In the genomic region with DNA sequence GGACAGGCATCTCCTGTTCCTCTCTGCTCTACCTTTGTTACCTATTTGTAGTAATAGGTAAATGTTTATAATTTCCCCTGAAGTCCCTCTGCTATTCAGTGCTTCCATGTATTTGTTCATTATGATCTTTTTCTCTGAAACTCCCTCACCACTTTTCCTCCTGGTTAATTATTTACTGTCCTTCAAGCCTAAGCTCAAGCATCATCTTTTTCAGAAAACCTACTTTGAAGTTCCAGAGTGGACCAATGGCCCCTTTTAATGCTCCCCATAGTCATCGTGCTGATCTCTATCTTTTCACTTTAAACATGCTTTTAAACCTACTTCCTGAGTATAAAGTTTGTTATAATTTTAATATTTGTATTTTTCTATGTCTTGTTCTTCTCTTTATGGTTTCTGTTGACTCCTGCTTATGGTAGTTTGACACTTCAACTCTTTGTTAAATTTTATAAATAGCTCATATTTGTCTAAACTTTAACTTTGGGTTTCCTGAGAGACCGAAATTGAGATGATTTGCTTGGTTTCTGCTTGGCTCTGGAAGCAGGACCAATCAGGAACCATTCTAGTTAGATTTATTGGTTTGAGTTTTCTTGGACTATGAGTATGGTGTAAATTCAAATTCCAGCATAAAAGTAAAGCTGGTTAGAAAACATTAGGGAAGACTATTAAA, we compare ENCODE assay signal across 2 cellular contexts. TPM values are rescaled to one million over a fixed set of nuclear protein-coding genes. Genes with fewer than 3 reads are reported as not detected.
"Had no signal": no experiment of that assay in that cellular context is flagged by ENCODE, and none has a peak within 500 bp of the region (broad histone marks: within the 10 kb centered on the region; RNA-seq: fewer than 3 reads in every experiment).

No MANE protein-coding gene starts in this region.

RNA-seq across cellular contexts. Expression of a gene that starts 48.5 kb away (rescaled TPM):
- total RNA-seq: fibroblast of villous mesenchyme, subcutaneous adipose tissue had no signal
